In the genomic region with DNA sequence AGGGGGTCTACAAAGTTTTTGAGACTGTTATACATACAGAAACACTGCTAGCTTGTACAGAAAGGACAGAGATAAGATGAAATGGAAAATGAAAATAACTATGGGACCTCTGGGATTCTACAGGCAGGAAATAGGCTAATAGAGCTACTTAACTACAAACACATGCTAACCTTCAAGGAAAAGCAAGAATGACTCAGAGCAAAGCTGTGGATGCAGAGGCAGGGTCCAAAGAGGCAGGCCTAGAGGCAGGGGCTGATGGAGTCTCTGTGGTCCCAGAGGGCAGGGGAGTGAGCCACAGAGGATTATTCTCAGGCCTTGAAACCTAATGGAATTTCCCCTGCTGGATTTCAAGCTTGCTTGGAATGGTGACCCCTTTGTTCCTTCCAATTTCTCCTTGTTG, we compare ENCODE assay signal across 25 cellular contexts. TPM values are rescaled to one million over a fixed set of nuclear protein-coding genes. Genes with fewer than 3 reads are reported as not detected.
DNase-seq lines count a peak whose midpoint lies in the region; ATAC-seq and TF ChIP-seq lines count a peak whose summit lies in the region.
"Had no signal": no experiment of that assay in that cellular context is flagged by ENCODE, and none has a peak within 500 bp of the region (broad histone marks: within the 10 kb centered on the region; RNA-seq: fewer than 3 reads in every experiment).

No MANE protein-coding gene starts in this region.

- H3K27ac ChIP-seq in osteoblast (ENCODE audit: low read depth, low read length) = no peak overlapping the region
- H3K27ac ChIP-seq: colonic mucosa, esophagus muscularis mucosa, Peyer's patch, testis, vagina had no signal

- H3K27me3 ChIP-seq in osteoblast (ENCODE audit: insufficient read depth, low read length) = no peaks in the 10 kb centered on the region
- H3K27me3 ChIP-seq: breast epithelium, colonic mucosa, esophagus muscularis mucosa, Peyer's patch, testis, vagina had no signal

- H3K9me3 ChIP-seq in osteoblast (ENCODE audit: low read depth, low read length) = no peaks in the 10 kb centered on the region
- H3K9me3 ChIP-seq: breast epithelium, colonic mucosa, Peyer's patch, testis, vagina had no signal

- H2AFZ ChIP-seq in osteoblast (ENCODE audit: low read length) = no peak overlapping the region

- H3K4me1 ChIP-seq in osteoblast (ENCODE audit: insufficient read depth, low read length) = no peaks in the 10 kb centered on the region
- H3K4me1 ChIP-seq: breast epithelium, colonic mucosa, esophagus muscularis mucosa, testis, vagina had no signal

- DNase-seq in AG09319 (ENCODE audit: extremely low read depth, low read depth) (peak; percentile 19), HCEC 1CT (peak; percentile 14), fibroblast of gingiva (ENCODE audit: low read depth) (peak; percentile 9), osteoblast (ENCODE audit: insufficient read length, low spot score, missing footprints) (peak; percentile 88), DMS53 (lab: John Stamatoyannopoulos, UW) (no peak), NCI-H345 (lab: John Stamatoyannopoulos, UW) (no peak)
- DNase-seq in stimulated activated CD4-positive, alpha-beta T cell treated with anti-CD3 and anti-CD28 coated beads, Interleukin-4, amount 100 ng/mL, for 1 hour = no peak
- DNase-seq: activated CD4-positive, alpha-beta T cell treated with anti-CD3 and anti-CD28 coated beads for 36 hours; activated gamma-delta T cell; CD4-positive, alpha-beta memory T cell; colonic mucosa; naive thymus-derived CD4-positive, alpha-beta T cell; NCI-H2171 treated with DMSO at 0.1 percent for 48 hours; NCI-H69; Peyer's patch; stimulated activated CD4-positive, alpha-beta T cell treated with anti-CD3 and anti-CD28 coated beads, Interleukin-4, amount 100 ng/mL, for 24 hours; stimulated activated naive B cell treated with anti-CD40 and anti-IgM and Interleukin-4, amounts not matched to agents 10 μg/mL and 1 μg/mL and 100 μg/mL, for 72 hours; T-helper 2 cell; testis had no signal

- H3K4me2 ChIP-seq in osteoblast (ENCODE audit: insufficient read depth, low read length) = no peak overlapping the region

- no peaks in the 10 kb centered on the region for H3K79me2 ChIP-seq in osteoblast (ENCODE audit: insufficient read depth, low read length)

- no peak for ATAC-seq in HG02870 (IDR thresholded peaks at IDR 0.05; ENCODE audit: unreplicated experiment)
- ATAC-seq: activated CD4-positive, alpha-beta T cell treated with anti-CD3 and anti-CD28 coated beads for 36 hours; naive thymus-derived CD4-positive, alpha-beta T cell; stimulated activated naive B cell treated with anti-CD40 and anti-IgM and Interleukin-4, amounts not matched to agents 10 μg/mL and 1 μg/mL and 100 μg/mL, for 72 hours had no signal

- TF ChIP-seq CTCF in AG09319 (IDR thresholded peaks at IDR 0.05; ENCODE audit: low read depth, low read length) (no peak), osteoblast (IDR thresholded peaks at IDR 0.05; ENCODE audit: extremely low read depth, low read depth, low read length) (no peak)

- no peak overlapping the region for H3K4me3 ChIP-seq in osteoblast (ENCODE audit: insufficient read depth, low read length)
- H3K4me3 ChIP-seq: breast epithelium, colonic mucosa, esophagus muscularis mucosa, Peyer's patch, testis, vagina had no signal

- no peaks in the 10 kb centered on the region for H3K36me3 ChIP-seq in osteoblast (ENCODE audit: insufficient read depth, low read length)
- H3K36me3 ChIP-seq: colonic mucosa, vagina had no signal

- H4K20me1 ChIP-seq in osteoblast (ENCODE audit: insufficient read depth, low read length) = no peaks in the 10 kb centered on the region

RNA-seq across cellular contexts. Expression of gene GOLT1A, which starts 18.7 kb away (rescaled TPM):
- total RNA-seq in osteoblast = not detected in 2 replicates
- total RNA-seq: naive thymus-derived CD4-positive, alpha-beta T cell; omental fat pad; vagina had no signal

RNA-seq across cellular contexts. Expression of gene KISS1, which starts 36.2 kb away (rescaled TPM):
- not detected in 2 replicates for total RNA-seq in osteoblast
- total RNA-seq: activated CD4-positive, alpha-beta T cell treated with anti-CD3 and anti-CD28 coated beads for 36 hours; breast epithelium; CD4-positive, alpha-beta memory T cell; esophagus muscularis mucosa; H1; omental fat pad; vagina had no signal

Comparison
In these comparisons a context has a peak if more than half of its experiments do, and no peak if none do; other contexts are left out.
1. DNase-seq: peak in AG09319 (single experiment), HCEC 1CT (single experiment), fibroblast of gingiva (single experiment) and osteoblast (single experiment); none in DMS53 (single experiment), stimulated activated CD4-positive, alpha-beta T cell treated with anti-CD3 and anti-CD28 coated beads, Interleukin-4, amount 100 ng/mL, for 1 hour (single experiment) and NCI-H345 (single experiment).